ENCODE assay signal across 1 cellular context in genomic region chr17:16398270-16399267, GRCh38.
TF ChIP-seq lines count a peak whose summit lies in the region.

No MANE protein-coding gene starts in this region.

TF ChIP-seq in GM23338, 12 proteins besides CTCF, POLR2A, EP300 and RAD21 (continued from another document):
- no peak for TF ChIP-seq REST (IDR thresholded peaks at IDR 0.05; ENCODE audit: unreplicated experiment)
